In genomic region chr20:33846291-33846916, GRCh38 we compare ENCODE assay signal across 15 cellular contexts. TPM values are rescaled to one million over a fixed set of nuclear protein-coding genes. Genes with fewer than 3 reads are reported as not detected.
DNase-seq lines count a peak whose midpoint lies in the region; ATAC-seq, FAIRE-seq and TF ChIP-seq lines count a peak whose summit lies in the region.
"Had no signal": no experiment of that assay in that cellular context is flagged by ENCODE, and none has a peak within 500 bp of the region (broad histone marks: within the 10 kb centered on the region; RNA-seq: fewer than 3 reads in every experiment).

No MANE protein-coding gene starts in this region.

- H3K4me1 ChIP-seq in right atrium auricular region (peaks cover 0 to 53% of the 10 kb centered on the region in 2 donors), vagina (peaks cover 47% of the 10 kb centered on the region), ascending aorta (peaks cover 0 to 30% of the 10 kb centered on the region in 2 donors)

- TF ChIP-seq CTCF in right atrium auricular region (IDR thresholded peaks at IDR 0.05) (no peak), vagina (IDR thresholded peaks at IDR 0.05) (no peak), D721Med (IDR thresholded peaks at IDR 0.05; ENCODE audit: insufficient read depth, missing control alignments) (no peak), ascending aorta (IDR thresholded peaks at IDR 0.05) (no peak)

- peak; percentile 53 for ATAC-seq in Right ventricle myocardium inferior
- peak; percentile 67 for ATAC-seq in left ventricle myocardium superior
- ATAC-seq: SK-N-SH treated with all-trans-retinoic acid at 6 μM for 48 hours had no signal

- intact Hi-C loops in Right ventricle myocardium inferior (cut with DNase I) = no loop called here
- intact Hi-C loops in left ventricle myocardium superior (cut with micrococcal nuclease) = no loop called here
- intact Hi-C loops in vagina (cut with DNase I) = no loop called here
- intact Hi-C loops in ascending aorta (cut with DNase I) = no loop called here

- H3K36me3 ChIP-seq in right atrium auricular region (peaks cover 14% of the 10 kb centered on the region), vagina (peaks cover 0 to 16% of the 10 kb centered on the region in 2 donors), ascending aorta (peaks cover 18 to 29% of the 10 kb centered on the region in 2 donors)

- no peak for FAIRE-seq in D721Med (lab: Jason Lieb, UNC)
- FAIRE-seq: bronchial epithelial cell had no signal

- no peaks in the 10 kb centered on the region for H3K9me3 ChIP-seq in right atrium auricular region
- H3K9me3 ChIP-seq in vagina = no peaks in the 10 kb centered on the region
- no peaks in the 10 kb centered on the region for H3K9me3 ChIP-seq in ascending aorta
- H3K9me3 ChIP-seq: spleen had no signal

- no peak for TF ChIP-seq POLR2A in vagina (IDR thresholded peaks at IDR 0.05)

- H3K27ac ChIP-seq in right atrium auricular region (no peak overlapping the region), vagina (peak overlapping the region; percentile 43), ascending aorta (no peak overlapping the region)
- H3K27ac ChIP-seq: spleen had no signal

- DNase-seq in Right ventricle myocardium inferior (ENCODE audit: missing footprints) = no peak
- no peak for DNase-seq in right atrium auricular region (ENCODE audit: low spot score)
- peak; percentile 66 for DNase-seq in amniotic epithelial cell (ENCODE audit: low read depth)
- no peak for DNase-seq in left ventricle myocardium superior
- no peak for DNase-seq in vagina (ENCODE audit: extremely low spot score in 2 of 2)
- no peak for DNase-seq in HT-29 (ENCODE audit: low spot score)
- DNase-seq in D721Med (ENCODE audit: insufficient read length, low spot score) = no peak
- no peak for DNase-seq in ascending aorta (ENCODE audit: low spot score in 2 of 2)
- DNase-seq: activated CD4-positive, alpha-beta memory T cell treated with anti-CD3 and anti-CD28 coated beads, Interleukin-2, amount 10 ng/mL, durations not matched to agents 7 days and 5 days; mesendoderm; NCI-H2227 treated with DMSO at 0.1 percent for 48 hours; spleen; stimulated activated naive CD4-positive, alpha-beta T cell had no signal

- H3K4me3 ChIP-seq in right atrium auricular region (no peak overlapping the region), vagina (no peak overlapping the region), ascending aorta (no peak overlapping the region)
- H3K4me3 ChIP-seq: spleen had no signal

- H3K27me3 ChIP-seq in right atrium auricular region = no peaks in the 10 kb centered on the region
- H3K27me3 ChIP-seq in vagina = no peaks in the 10 kb centered on the region
- no peaks in the 10 kb centered on the region for H3K27me3 ChIP-seq in ascending aorta
- H3K27me3 ChIP-seq: spleen had no signal

RNA-seq across cellular contexts. Expression of gene CHMP4B, which starts 35.3 kb away (rescaled TPM):
- total RNA-seq in Right ventricle myocardium inferior (108 TPM), right atrium auricular region (10 to 100 TPM; 57.0 to 79.5 TPM), left ventricle myocardium superior (101 TPM), vagina (95.5 TPM), ascending aorta (42.8 TPM)
- total RNA-seq in HT-29 (2014; rRNA removed; shearing (Covaris generic)) = 117 and 120 TPM in 2 replicates
